Comparison of ENCODE assay signal across 27 cellular contexts in the genomic region with DNA sequence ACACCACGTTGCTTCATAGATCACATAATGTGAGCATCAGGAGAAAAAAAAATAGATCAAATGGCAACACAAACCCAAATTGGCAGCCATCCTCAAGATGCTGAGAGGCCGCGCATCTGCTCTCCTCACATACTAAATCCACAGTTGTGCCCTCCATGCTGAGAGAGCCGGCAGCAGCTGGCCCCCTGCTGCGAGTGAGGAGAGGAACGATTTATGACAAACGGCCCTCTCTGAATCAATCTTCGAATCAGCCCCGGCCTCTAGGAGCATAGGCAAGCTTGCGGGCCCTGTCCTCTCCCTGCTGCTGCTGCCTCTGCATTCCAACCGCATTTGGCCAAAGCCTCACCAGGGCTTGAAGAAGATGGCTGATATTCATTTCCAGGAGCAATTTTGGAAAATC.
"Had no signal": no experiment of that assay in that cellular context is flagged by ENCODE, and none has a peak within 500 bp of the region (broad histone marks: within the 10 kb centered on the region; RNA-seq: fewer than 3 reads in every experiment).

No MANE protein-coding gene starts in this region.

- H3K36me3 Mint-ChIP-seq: activated naive CD8-positive, alpha-beta T cell treated with anti-CD3 and anti-CD28 coated beads for 36 hours; brain; natural killer cell had no signal

- H3K4me3 Mint-ChIP-seq: activated naive CD4-positive, alpha-beta T cell treated with anti-CD3 and anti-CD28 coated beads for 36 hours; activated naive CD8-positive, alpha-beta T cell treated with anti-CD3 and anti-CD28 coated beads for 36 hours; activated T-cell treated with anti-CD3 and anti-CD28 coated beads, Interleukin-2, amount 50 U/mL, for 72 hours; brain; natural killer cell had no signal

- H3K27me3 ChIP-seq: adrenal gland, ascending aorta, cardiac muscle cell, gastrocnemius medialis, hepatocyte, tibial nerve had no signal

- H3K4me1 ChIP-seq: adrenal gland, ascending aorta, gastrocnemius medialis, left ventricle myocardium inferior, tibial nerve had no signal

- ATAC-seq: activated T-cell treated with anti-CD3 and anti-CD28 coated beads, Interleukin-2, amount 50 U/mL, for 72 hours; gastrocnemius medialis; natural killer cell; right cardiac atrium had no signal

- H3K27me3 Mint-ChIP-seq: activated naive CD8-positive, alpha-beta T cell treated with anti-CD3 and anti-CD28 coated beads for 36 hours had no signal

- H3K9me3 ChIP-seq: adrenal gland, ascending aorta, gastrocnemius medialis had no signal

- H3K27ac ChIP-seq: adrenal gland, ascending aorta, cardiac muscle cell, coronary artery, dorsolateral prefrontal cortex, gastrocnemius medialis, hepatocyte, left ventricle myocardium inferior, tibial nerve had no signal

- DNase-seq: activated CD4-positive, alpha-beta T cell treated with anti-CD3 and anti-CD28 coated beads for 4 hours; activated CD4-positive, alpha-beta T cell treated with anti-CD3 and anti-CD28 coated beads, Interleukin-2, amount 50 U/mL, for 4 hours; activated CD4-positive, CD25-positive, alpha-beta regulatory T cell; activated naive CD4-positive, alpha-beta T cell treated with anti-CD3 and anti-CD28 coated beads for 36 hours; activated naive CD8-positive, alpha-beta T cell treated with anti-CD3 and anti-CD28 coated beads for 36 hours; activated T-cell treated with anti-CD3 and anti-CD28 coated beads for 4 hours; activated T-cell treated with anti-CD3 and anti-CD28 coated beads, Interleukin-2, amount 50 U/mL, for 72 hours; adrenal gland; cerebellar nuclear complex; dorsolateral prefrontal cortex; effector memory CD4-positive, alpha-beta T cell; erythroblast; gastrocnemius medialis; islet precursor cell; left ventricle myocardium inferior; mesendoderm; natural killer cell; right cardiac atrium; stimulated activated CD4-positive, alpha-beta T cell treated with anti-CD3 and anti-CD28 coated beads, Interleukin-2, amount 100 ng/mL, for 48 hours; stimulated activated naive CD4-positive, alpha-beta T cell treated with Interleukin-2 at 50 U/mL for 16 hours had no signal

- H3K9me3 Mint-ChIP-seq: activated naive CD8-positive, alpha-beta T cell treated with anti-CD3 and anti-CD28 coated beads for 36 hours had no signal

- H3K27ac Mint-ChIP-seq: activated naive CD4-positive, alpha-beta T cell treated with anti-CD3 and anti-CD28 coated beads for 36 hours; activated naive CD8-positive, alpha-beta T cell treated with anti-CD3 and anti-CD28 coated beads for 36 hours; activated T-cell treated with anti-CD3 and anti-CD28 coated beads, Interleukin-2, amount 50 U/mL, for 72 hours; brain; natural killer cell had no signal

- H3K36me3 ChIP-seq: adrenal gland, ascending aorta, cardiac muscle cell, gastrocnemius medialis, left ventricle myocardium inferior, tibial nerve had no signal

- H3K4me3 ChIP-seq: adrenal gland, ascending aorta, cardiac muscle cell, coronary artery, dorsolateral prefrontal cortex, gastrocnemius medialis, hepatocyte, left ventricle myocardium inferior, lung, tibial nerve had no signal

- H3K4me1 Mint-ChIP-seq: activated naive CD8-positive, alpha-beta T cell treated with anti-CD3 and anti-CD28 coated beads for 36 hours; natural killer cell had no signal
